In the genomic region with DNA sequence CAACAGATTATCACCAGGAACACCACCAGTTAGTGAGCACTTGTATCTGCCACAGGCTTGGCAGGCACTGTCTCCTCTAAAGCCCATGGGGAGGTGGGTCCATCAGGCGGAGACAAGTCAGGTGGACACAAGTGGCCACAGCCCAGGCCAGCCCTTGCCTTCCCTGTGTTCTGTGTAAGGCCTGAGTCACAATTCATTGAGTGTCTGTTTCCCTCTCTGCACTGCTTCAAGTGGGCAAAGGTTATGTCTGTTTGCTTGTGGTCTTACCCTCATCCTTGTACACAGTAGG, we compare ENCODE assay signal across 23 cellular contexts. TPM values are rescaled to one million over a fixed set of nuclear protein-coding genes. Genes with fewer than 3 reads are reported as not detected.
DNase-seq lines count a peak whose midpoint lies in the region; ATAC-seq and TF ChIP-seq lines count a peak whose summit lies in the region.
"Had no signal": no experiment of that assay in that cellular context is flagged by ENCODE, and none has a peak within 500 bp of the region (broad histone marks: within the 10 kb centered on the region; RNA-seq: fewer than 3 reads in every experiment).

No MANE protein-coding gene starts in this region.

- H3K4me3 Mint-ChIP-seq in CD4-positive, alpha-beta memory T cell, result peak overlapping the region in 6 of 8 donors; percentile 1 to 59 (median 44)
- peak overlapping the region; percentile 18 for H3K4me3 Mint-ChIP-seq in neural progenitor cell
- H3K4me3 Mint-ChIP-seq: activated naive CD4-positive, alpha-beta T cell treated with anti-CD3 and anti-CD28 coated beads, Interleukin-2, amount 10 ng/mL, durations not matched to agents 7 days and 5 days; T-helper 1 cell treated with Interleukin-12 subunit alpha and Interleukin-12 subunit beta and Interleukin-4 antibody, amounts not matched to agents 30 μg/mL and 1 μg/mL, for 36 hours had no signal

- DNase-seq in CD4-positive, alpha-beta memory T cell, result no peak
- DNase-seq in HK-2 (ENCODE audit: unreplicated experiment) (peak; percentile 24), coronary artery (ENCODE audit: low spot score) (peak; percentile 57), neural progenitor cell (ENCODE audit: low spot score) (no peak), NCI-H187 (lab: John Stamatoyannopoulos, UW) (no peak)
- DNase-seq: activated CD4-positive, CD25-positive, alpha-beta regulatory T cell treated with anti-CD3 and anti-CD28 coated beads, Interleukin-2, amount 50 U/mL, for 72 hours; activated CD8-positive, alpha-beta memory T cell treated with anti-CD3 and anti-CD28 coated beads, Interleukin-2, amount 50 U/mL, for 4 hours; activated naive CD4-positive, alpha-beta T cell treated with anti-CD3 and anti-CD28 coated beads, Interleukin-2, amount 10 ng/mL, durations not matched to agents 7 days and 5 days; C1 segment of cervical spinal cord; effector memory CD4-positive, alpha-beta T cell; NCI-H187 treated with DMSO at 0.1 percent for 48 hours; NCI-H524 treated with DMSO at 0.1 percent for 48 hours; nucleus accumbens had no signal

- H3K4me3 ChIP-seq in CD4-positive, alpha-beta memory T cell (ENCODE audit: low read length in 2 of 2), result no peak overlapping the region
- no peak overlapping the region for H3K4me3 ChIP-seq in coronary artery
- H3K4me3 ChIP-seq in neural progenitor cell, result no peak overlapping the region
- H3K4me3 ChIP-seq: breast epithelium, vagina had no signal

- peaks cover 61% of the 10 kb centered on the region for H3K4me1 ChIP-seq in CD4-positive, alpha-beta memory T cell (ENCODE audit: insufficient read depth, low read length)
- peaks cover 62% of the 10 kb centered on the region for H3K4me1 ChIP-seq in neural progenitor cell

- TF ChIP-seq CTCF in coronary artery (IDR thresholded peaks at IDR 0.05), result no peak
- no peak for TF ChIP-seq CTCF in neural progenitor cell (IDR thresholded peaks at IDR 0.05)

- intact Hi-C loops in CD4-positive, alpha-beta memory T cell (cut with micrococcal nuclease), result no loop called here

- peaks cover 46% of the 10 kb centered on the region for H3K27me3 ChIP-seq in CD4-positive, alpha-beta memory T cell (ENCODE audit: insufficient read depth, low read length)
- peaks cover 76% of the 10 kb centered on the region for H3K27me3 ChIP-seq in neural progenitor cell

- peaks cover 6% of the 10 kb centered on the region for H3K79me2 ChIP-seq in neural progenitor cell (ENCODE audit: low read depth)

- no peak overlapping the region for H2AFZ ChIP-seq in neural progenitor cell (replicated peaks)

- peaks cover 44% of the 10 kb centered on the region for H4K20me1 ChIP-seq in neural progenitor cell (ENCODE audit: low read depth)

- peaks cover 29 to 76% (median 46%) of the 10 kb centered on the region in 4 donors for H3K4me1 Mint-ChIP-seq in CD4-positive, alpha-beta memory T cell
- peaks cover 45% of the 10 kb centered on the region for H3K4me1 Mint-ChIP-seq in neural progenitor cell

- POLR2A ChIA-PET in CD4-positive, alpha-beta memory T cell (lab: Charles Lee; ENCODE audit: partially characterized antibody), result no interaction called here

- peak overlapping the region in 1 of 7 donors; percentile 18 for H3K27ac Mint-ChIP-seq in CD4-positive, alpha-beta memory T cell
- H3K27ac Mint-ChIP-seq in neural progenitor cell, result no peak overlapping the region
- H3K27ac Mint-ChIP-seq: activated naive CD4-positive, alpha-beta T cell treated with anti-CD3 and anti-CD28 coated beads, Interleukin-2, amount 10 ng/mL, durations not matched to agents 7 days and 5 days; T-helper 1 cell treated with Interleukin-12 subunit alpha and Interleukin-12 subunit beta and Interleukin-4 antibody, amounts not matched to agents 30 μg/mL and 1 μg/mL, for 36 hours had no signal

- H3K9me3 ChIP-seq in CD4-positive, alpha-beta memory T cell (ENCODE audit: control insufficient read depth in 1 of 2, low read length in 2 of 2), result no peaks in the 10 kb centered on the region
- no peaks in the 10 kb centered on the region for H3K9me3 ChIP-seq in neural progenitor cell (ENCODE audit: low read depth)
- H3K9me3 ChIP-seq: breast epithelium, vagina had no signal

- peaks cover 75% of the 10 kb centered on the region for H3F3A ChIP-seq in neural progenitor cell (ENCODE audit: low read depth)

- H3K4me2 ChIP-seq in neural progenitor cell, result no peak overlapping the region

- no peak overlapping the region for H3K27ac ChIP-seq in CD4-positive, alpha-beta memory T cell (ENCODE audit: low read depth, low read length)
- H3K27ac ChIP-seq in coronary artery, result no peak overlapping the region
- no peak overlapping the region for H3K27ac ChIP-seq in neural progenitor cell
- H3K27ac ChIP-seq: breast epithelium, HL-60, vagina had no signal

- H3K36me3 ChIP-seq in CD4-positive, alpha-beta memory T cell (ENCODE audit: insufficient read depth, low read length), result no peaks in the 10 kb centered on the region
- no peaks in the 10 kb centered on the region for H3K36me3 ChIP-seq in neural progenitor cell
- H3K36me3 ChIP-seq: breast epithelium, vagina had no signal

- ATAC-seq in HG02884 (IDR thresholded peaks at IDR 0.05; ENCODE audit: unreplicated experiment) (no peak), HG03175 (IDR thresholded peaks at IDR 0.05; ENCODE audit: unreplicated experiment) (no peak)
- ATAC-seq: HCT116, Panc1 had no signal

- H3K36me3 Mint-ChIP-seq in CD4-positive, alpha-beta memory T cell, result no peaks in the 10 kb centered on the region
- no peaks in the 10 kb centered on the region for H3K36me3 Mint-ChIP-seq in neural progenitor cell

- no peaks in the 10 kb centered on the region for H3K9me3 Mint-ChIP-seq in CD4-positive, alpha-beta memory T cell
- no peaks in the 10 kb centered on the region for H3K9me3 Mint-ChIP-seq in neural progenitor cell
- H3K9me3 Mint-ChIP-seq: activated naive CD4-positive, alpha-beta T cell treated with anti-CD3 and anti-CD28 coated beads, Interleukin-2, amount 10 ng/mL, durations not matched to agents 7 days and 5 days; T-helper 1 cell treated with Interleukin-12 subunit alpha and Interleukin-12 subunit beta and Interleukin-4 antibody, amounts not matched to agents 30 μg/mL and 1 μg/mL, for 36 hours had no signal

- H3K9ac ChIP-seq in neural progenitor cell, result no peak overlapping the region

- H3K27me3 Mint-ChIP-seq in CD4-positive, alpha-beta memory T cell, result peaks cover 35 to 40% of the 10 kb centered on the region in 2 donors
- H3K27me3 Mint-ChIP-seq in neural progenitor cell (ENCODE audit: insufficient read depth, low read depth), result peaks cover 51% of the 10 kb centered on the region

- CTCF ChIA-PET in CD4-positive, alpha-beta memory T cell (lab: Charles Lee; ENCODE audit: partially characterized antibody), result interaction anchor here (4.1 kb wide), 1 partner anchor 10 kb away, joined by 23 read pairs; no protein-coding TSS in a partner anchor

RNA-seq across cellular contexts. Expression of gene FGF8, which starts 1.9 kb away (rescaled TPM):
- total RNA-seq in CD4-positive, alpha-beta memory T cell, result not detected
- not detected for polyA plus RNA-seq in CD4-positive, alpha-beta memory T cell
- total RNA-seq in neural progenitor cell (ENCODE audit: low replicate concordance), result 17.6 and 32.2 TPM in 2 replicates
- total RNA-seq: breast epithelium, Daoy, vagina had no signal
- polyA plus RNA-seq: liver had no signal

RNA-seq across cellular contexts. Expression of gene NPM3, which starts 5.4 kb away (rescaled TPM):
- 10 to 100 TPM; 11.1 to 12.4 TPM for total RNA-seq in CD4-positive, alpha-beta memory T cell
- 1 to 10 TPM; 5.3 to 6.8 TPM for polyA plus RNA-seq in CD4-positive, alpha-beta memory T cell
- total RNA-seq in neural progenitor cell (ENCODE audit: low replicate concordance), result 93.1 and 149 TPM in 2 replicates

RNA-seq across cellular contexts. Expression of gene OGA, which starts 40.4 kb away (rescaled TPM):
- total RNA-seq in CD4-positive, alpha-beta memory T cell, result 100 to 1,000 TPM; 307 to 325 TPM
- 10 to 100 TPM; 26.6 to 49.2 TPM for polyA plus RNA-seq in CD4-positive, alpha-beta memory T cell
- 197 and 275 TPM in 2 replicates for total RNA-seq in neural progenitor cell (ENCODE audit: low replicate concordance)

Comparison
In these comparisons a context has a peak if more than half of its experiments do, and no peak if none do; other contexts are left out.
1. DNase-seq: peak in HK-2 (single experiment) and coronary artery (single experiment); none in CD4-positive, alpha-beta memory T cell (0 of 5), neural progenitor cell (single experiment) and NCI-H187 (0 of 2).
2. RNA of gene FGF8, which starts 1.9 kb away (total RNA-seq): 17.6 to 32.2 TPM in neural progenitor cell; not detected in CD4-positive, alpha-beta memory T cell; every median in the first group is over 10 times any median in the second.